In the genomic region with DNA sequence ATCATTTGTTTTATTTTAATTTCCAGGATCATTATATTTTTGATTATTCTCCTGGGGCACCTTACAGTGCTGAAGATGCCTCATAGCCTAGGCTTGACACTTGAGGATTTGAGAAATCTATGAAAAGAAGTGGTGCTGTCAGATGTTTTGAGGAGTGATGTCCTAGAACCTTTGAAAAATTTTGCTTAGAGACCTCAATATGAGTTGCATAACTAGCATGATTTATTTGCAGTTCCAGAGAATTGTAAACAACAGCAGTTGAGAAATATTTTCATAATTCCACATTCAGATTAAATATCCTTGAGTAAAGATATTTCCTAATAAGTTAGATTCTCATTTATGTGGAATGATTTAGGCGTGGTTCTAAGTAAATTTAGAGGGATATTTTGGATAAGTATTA, we compare ENCODE assay signal across 13 cellular contexts.
DNase-seq lines count a peak whose midpoint lies in the region; ATAC-seq and TF ChIP-seq lines count a peak whose summit lies in the region.
"Had no signal": no experiment of that assay in that cellular context is flagged by ENCODE, and none has a peak within 500 bp of the region (broad histone marks: within the 10 kb centered on the region; RNA-seq: fewer than 3 reads in every experiment).

No MANE protein-coding gene starts in this region.

- no peak for TF ChIP-seq CTCF in gastroesophageal sphincter (IDR thresholded peaks at IDR 0.05)
- TF ChIP-seq CTCF in tibial nerve (IDR thresholded peaks at IDR 0.05), result no peak

- H3K9me3 Mint-ChIP-seq in activated T-cell treated with anti-CD3 and anti-CD28 coated beads, Interleukin-2, amount 50 U/mL, for 24 hours, result peaks cover 5% of the 10 kb centered on the region

- TF ChIP-seq EP300 in gastroesophageal sphincter (IDR thresholded peaks at IDR 0.05), result no peak
- TF ChIP-seq EP300 in tibial nerve (IDR thresholded peaks at IDR 0.05), result peak; percentile 27 to 55

- H3K36me3 ChIP-seq in gastroesophageal sphincter (peaks cover 0 to 15% of the 10 kb centered on the region in 2 donors), tibial nerve (no peaks in the 10 kb centered on the region)

- no peak overlapping the region for H3K27ac Mint-ChIP-seq in activated T-cell treated with anti-CD3 and anti-CD28 coated beads, Interleukin-2, amount 50 U/mL, for 24 hours
- H3K27ac Mint-ChIP-seq: CD14-positive monocyte; CD8-positive, alpha-beta T cell had no signal

- no peaks in the 10 kb centered on the region for H3K36me3 Mint-ChIP-seq in activated T-cell treated with anti-CD3 and anti-CD28 coated beads, Interleukin-2, amount 50 U/mL, for 24 hours (ENCODE audit: low read depth)
- H3K36me3 Mint-ChIP-seq: CD14-positive monocyte; CD8-positive, alpha-beta T cell had no signal

- H3K27ac ChIP-seq in gastroesophageal sphincter (peak overlapping the region in 1 of 4 donors; percentile 13), tibial nerve (peak overlapping the region in 3 of 4 donors; percentile 50 to 79 (median 64))

- H3K4me1 ChIP-seq in gastroesophageal sphincter (peaks cover 0 to 41% (median 5%) of the 10 kb centered on the region in 3 donors), tibial nerve (peaks cover 0 to 24% (median 10%) of the 10 kb centered on the region in 4 donors)

- 59 to 70% methylated on average over 1 of the region's 1 CpG for WGBS in gastroesophageal sphincter (ENCODE audit: low coverage in 1 of 2), 2 donors
- 47 to 64% methylated on average over 1 of the region's 1 CpG for WGBS in tibial nerve, 2 donors

- H3K4me3 Mint-ChIP-seq in activated T-cell treated with anti-CD3 and anti-CD28 coated beads, Interleukin-2, amount 50 U/mL, for 24 hours, result no peak overlapping the region
- H3K4me3 Mint-ChIP-seq: CD14-positive monocyte; CD8-positive, alpha-beta T cell had no signal

- ATAC-seq in gastroesophageal sphincter (peak; percentile 72), HG03521 (IDR thresholded peaks at IDR 0.05; ENCODE audit: unreplicated experiment) (no peak)
- ATAC-seq: CD8-positive, alpha-beta T cell; HCT116 had no signal

- DNase-seq in HCEC 1CT, result peak; percentile 34
- DNase-seq in amniotic epithelial cell (ENCODE audit: low read depth), result peak; percentile 78
- DNase-seq in tibial nerve (ENCODE audit: low spot score in 2 of 2), result no peak
- no peak for DNase-seq in NCI-H510A (lab: John Stamatoyannopoulos, UW)
- DNase-seq in activated T-cell treated with anti-CD3 and anti-CD28 coated beads, Interleukin-2, amount 50 U/mL, for 24 hours, result no peak
- DNase-seq: CD8-positive, alpha-beta T cell; COR-L47; DND-41; GDM1 had no signal

- no peaks in the 10 kb centered on the region for H3K27me3 ChIP-seq in gastroesophageal sphincter
- H3K27me3 ChIP-seq in tibial nerve, result no peaks in the 10 kb centered on the region

- no peaks in the 10 kb centered on the region for H3K27me3 Mint-ChIP-seq in activated T-cell treated with anti-CD3 and anti-CD28 coated beads, Interleukin-2, amount 50 U/mL, for 24 hours

- TF ChIP-seq POLR2A in gastroesophageal sphincter (IDR thresholded peaks at IDR 0.05), result no peak
- no peak for TF ChIP-seq POLR2A in tibial nerve (IDR thresholded peaks at IDR 0.05)

- no peaks in the 10 kb centered on the region for H3K4me1 Mint-ChIP-seq in activated T-cell treated with anti-CD3 and anti-CD28 coated beads, Interleukin-2, amount 50 U/mL, for 24 hours (ENCODE audit: low read depth)
- H3K4me1 Mint-ChIP-seq: CD14-positive monocyte had no signal

- H3K4me3 ChIP-seq in gastroesophageal sphincter, result no peak overlapping the region
- no peak overlapping the region for H3K4me3 ChIP-seq in tibial nerve

- peaks cover 0 to 5% (median 0%) of the 10 kb centered on the region in 3 donors for H3K9me3 ChIP-seq in gastroesophageal sphincter
- H3K9me3 ChIP-seq in tibial nerve, result peaks cover 0 to 8% (median 0%) of the 10 kb centered on the region in 4 donors

Comparison
In these comparisons a context has a peak if more than half of its experiments do, and no peak if none do; other contexts are left out.
1. DNase-seq: peak in HCEC 1CT (single experiment) and amniotic epithelial cell (single experiment); none in tibial nerve (0 of 2), NCI-H510A (single experiment) and activated T-cell treated with anti-CD3 and anti-CD28 coated beads, Interleukin-2, amount 50 U/mL, for 24 hours (single experiment).